ENCODE assay signal across 26 cellular contexts in the genomic region with DNA sequence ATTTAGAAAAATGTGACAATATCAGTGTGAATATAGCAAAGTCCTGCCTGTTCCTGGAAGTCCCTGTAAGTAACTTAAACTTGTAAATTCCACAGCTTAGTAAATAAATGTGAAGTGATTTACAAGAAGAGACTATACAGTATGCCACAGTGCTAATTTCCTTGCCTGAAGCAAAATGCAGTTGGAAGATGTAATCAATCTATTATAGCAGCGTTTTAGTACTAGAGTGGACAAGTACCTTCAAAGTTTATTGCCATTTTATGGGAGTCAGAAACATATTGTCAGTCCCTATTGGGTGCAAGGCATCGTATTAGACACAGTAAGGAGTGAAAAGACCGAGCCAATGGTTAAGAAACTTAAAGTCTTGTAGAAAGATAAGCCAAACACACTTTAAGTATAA.
"Had no signal": no experiment of that assay in that cellular context is flagged by ENCODE, and none has a peak within 500 bp of the region (broad histone marks: within the 10 kb centered on the region; RNA-seq: fewer than 3 reads in every experiment).

No MANE protein-coding gene starts in this region.

- H3K9me3 ChIP-seq: stomach, suprapubic skin, testis, thoracic aorta, thyroid gland, tibial artery, tibial nerve, transverse colon, upper lobe of left lung, upper lobe of right lung, uterus, vagina had no signal

- H3K27me3 ChIP-seq: stomach, suprapubic skin, testis, thyroid gland, tibial artery, tibial nerve, transverse colon, upper lobe of left lung, upper lobe of right lung, uterus, vagina had no signal

- H3K4me3 ChIP-seq: stomach, suprapubic skin, testis, thoracic aorta, thyroid gland, tibial artery, tibial nerve, transverse colon, upper lobe of left lung, upper lobe of right lung, uterus, vagina had no signal

- H3K27ac ChIP-seq: stomach, suprapubic skin, testis, thoracic aorta, thyroid gland, tibial artery, tibial nerve, transverse colon, upper lobe of left lung, upper lobe of right lung, uterus, vagina had no signal

- DNase-seq: stimulated activated CD4-positive, alpha-beta T cell treated with anti-CD3 and anti-CD28 coated beads, Interleukin-2, amount 100 ng/mL, for 48 hours; stimulated activated CD4-positive, alpha-beta T cell treated with anti-CD3 and anti-CD28 coated beads, Interleukin-4, amount 100 ng/mL, for 1 hour; stimulated activated CD4-positive, alpha-beta T cell treated with anti-CD3 and anti-CD28 coated beads, Interleukin-4, amount 100 ng/mL, for 24 hours; stimulated activated CD4-positive, alpha-beta T cell treated with anti-CD3 and anti-CD28 coated beads, Interleukin-4, amount 100 ng/mL, for 4 hours; stimulated activated CD8-positive, alpha-beta memory T cell treated with anti-CD3 and anti-CD28 coated beads, Interleukin-4, amount 100 ng/mL, for 48 hours; stimulated activated naive B cell treated with anti-CD40 and anti-IgM and Interleukin-4, amounts not matched to agents 10 μg/mL and 1 μg/mL and 100 μg/mL, for 72 hours; stimulated activated naive CD4-positive, alpha-beta T cell; stimulated activated naive CD4-positive, alpha-beta T cell treated with Interleukin-2 at 50 U/mL for 16 hours; stimulated activated naive CD8-positive, alpha-beta T cell treated with anti-CD3 and anti-CD28 coated beads, Interleukin-15, amount 100 ng/mL, for 72 hours; stimulated activated naive CD8-positive, alpha-beta T cell treated with anti-CD3 and anti-CD28 coated beads, Interleukin-15, Interleukin-2, amounts not matched to agents 100 U/mL and 50 U/mL, for 24 hours; stomach; substantia nigra; testis; thyroid gland; tibial artery; transverse colon; trophoblast cell; upper lobe of left lung; upper lobe of right lung; uterus had no signal

- ATAC-seq: stimulated activated effector memory CD8-positive, alpha-beta T cell treated with anti-CD3 and anti-CD28 coated beads, Interleukin-12 subunit alpha, Interleukin-12 subunit beta, amount 100 ng/mL, for 72 hours; stimulated activated memory B cell treated with anti-CD40 and anti-IgM and Interleukin-4, amounts not matched to agents 10 μg/mL and 1 μg/mL and 100 μg/mL, for 72 hours; stimulated activated naive B cell treated with anti-CD40 and anti-IgM and Interleukin-4, amounts not matched to agents 10 μg/mL and 1 μg/mL and 100 μg/mL, for 72 hours; stimulated activated naive CD8-positive, alpha-beta T cell treated with anti-CD3 and anti-CD28 coated beads, Interleukin-15, amount 100 ng/mL, for 72 hours; stimulated activated naive CD8-positive, alpha-beta T cell treated with anti-CD3 and anti-CD28 coated beads, Interleukin-15, Interleukin-2, amounts not matched to agents 100 U/mL and 50 U/mL, for 24 hours; upper lobe of right lung had no signal

- H3K36me3 ChIP-seq: stomach, suprapubic skin, thoracic aorta, thyroid gland, tibial artery, tibial nerve, transverse colon, upper lobe of left lung, upper lobe of right lung, uterus, vagina had no signal

- H3K4me1 ChIP-seq: suprapubic skin, testis, thyroid gland, tibial artery, tibial nerve, transverse colon, upper lobe of left lung, upper lobe of right lung, uterus had no signal
